ENCODE assay signal across 9 cellular contexts in the genomic region with DNA sequence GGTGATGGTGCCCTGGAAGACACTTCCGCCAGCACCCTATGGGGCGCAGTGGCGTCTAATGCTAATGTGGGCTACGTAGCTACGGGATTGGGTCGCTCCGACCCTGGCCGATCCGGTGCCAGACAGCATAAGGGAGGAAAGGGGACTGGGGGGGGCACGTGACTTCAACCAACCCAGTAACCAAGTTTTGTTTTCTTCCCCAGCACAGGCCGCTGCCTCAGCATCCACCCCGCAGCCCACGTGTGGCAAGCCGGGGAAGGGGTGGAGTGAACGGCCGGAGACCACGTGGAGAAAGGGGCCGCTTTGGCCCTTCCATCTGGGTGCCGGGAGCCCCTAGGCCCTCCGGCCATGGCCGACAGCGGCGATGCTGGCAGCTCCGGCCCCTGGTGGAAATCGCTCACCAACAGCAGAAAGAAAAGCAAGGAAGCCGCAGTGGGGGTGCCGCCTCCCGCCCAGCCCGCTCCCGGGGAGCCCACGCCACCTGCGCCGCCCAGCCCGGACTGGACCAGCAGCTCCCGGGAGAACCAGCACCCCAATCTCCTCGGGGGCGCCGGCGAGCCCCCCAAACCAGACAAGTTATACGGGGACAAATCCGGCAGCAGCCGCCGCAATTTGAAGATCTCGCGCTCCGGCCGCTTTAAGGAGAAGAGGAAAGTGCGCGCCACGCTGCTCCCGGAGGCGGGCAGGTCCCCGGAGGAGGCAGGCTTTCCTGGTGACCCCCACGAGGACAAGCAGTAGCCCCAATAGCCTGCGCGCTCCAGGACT. TPM values are rescaled to one million over a fixed set of nuclear protein-coding genes. Genes with fewer than 3 reads are reported as not detected.
A peak's percentile ranks its signal among the peaks of the same experiment; 100 is the strongest.
DNase-seq lines count a peak whose midpoint lies in the region; ATAC-seq and TF ChIP-seq lines count a peak whose summit lies in the region.
"Had no signal": no experiment of that assay in that cellular context is flagged by ENCODE, and none has a peak within 500 bp of the region (broad histone marks: within the 10 kb centered on the region; RNA-seq: fewer than 3 reads in every experiment).

No MANE protein-coding gene starts in this region.

- H3K4me3 ChIP-seq in choroid plexus epithelial cell (ENCODE audit: low read depth, low read length) (peak overlapping the region; percentile 61), lower leg skin (ENCODE audit: low read depth, poor library complexity, severe bottlenecking) (peak overlapping the region; percentile 10), suprapubic skin (peak overlapping the region; percentile 61)

- no peak for TF ChIP-seq EP300 in suprapubic skin (IDR thresholded peaks at IDR 0.05)

- H3K9me3 Mint-ChIP-seq in activated CD4-positive, alpha-beta T cell treated with anti-CD3 and anti-CD28 coated beads for 36 hours (ENCODE audit: low read depth): no peaks in the 10 kb centered on the region
- H3K9me3 Mint-ChIP-seq: activated T-cell treated with anti-CD3 and anti-CD28 coated beads, Interleukin-2, amount 50 U/mL, for 4 hours had no signal

- H3K4me3 Mint-ChIP-seq in activated CD4-positive, alpha-beta T cell treated with anti-CD3 and anti-CD28 coated beads for 36 hours: peak overlapping the region; percentile 38
- H3K4me3 Mint-ChIP-seq: activated T-cell treated with anti-CD3 and anti-CD28 coated beads, Interleukin-2, amount 50 U/mL, for 4 hours had no signal

- CTCF ChIA-PET in activated CD4-positive, alpha-beta T cell treated with anti-CD3 and anti-CD28 coated beads for 36 hours (lab: Charles Lee): interaction anchor here (0.5 to 0.6 kb wide), 3 partner anchors 299 to 388 kb away, joined by 3 read pairs; no protein-coding TSS in a partner anchor

- DNase-seq in activated CD4-positive, alpha-beta T cell treated with anti-CD3 and anti-CD28 coated beads for 36 hours: peak; percentile 13
- DNase-seq in activated CD4-positive, alpha-beta T cell treated with anti-CD3 and anti-CD28 coated beads for 1 hour: no peak
- peak; percentile 24 for DNase-seq in choroid plexus epithelial cell (ENCODE audit: low read depth)
- peak in 1 of 2 donors; percentile 84 for DNase-seq in lower leg skin (ENCODE audit: low spot score in 2 of 2)
- peak in 1 of 2 donors; percentile 60 for DNase-seq in suprapubic skin (ENCODE audit: low spot score in 2 of 2)
- no peak for DNase-seq in SKM-1 (lab: John Stamatoyannopoulos, UW; ENCODE audit: unreplicated experiment)
- no peak for DNase-seq in NCI-H2171 (lab: John Stamatoyannopoulos, UW)
- DNase-seq in NCI-H526 (lab: John Stamatoyannopoulos, UW): no peak
- DNase-seq: activated T-cell treated with anti-CD3 and anti-CD28 coated beads, Interleukin-2, amount 50 U/mL, for 4 hours had no signal

- WGBS in lower leg skin, 2 donors: 1 to 8% methylated on average over 45 to 48 of the region's 56 CpGs
- under 1% methylated on average over 19 of the region's 56 CpGs for WGBS in suprapubic skin

- TF ChIP-seq POLR2A in lower leg skin (IDR thresholded peaks at IDR 0.05) (no peak), suprapubic skin (IDR thresholded peaks at IDR 0.05) (no peak)

- H3K36me3 Mint-ChIP-seq in activated CD4-positive, alpha-beta T cell treated with anti-CD3 and anti-CD28 coated beads for 36 hours (ENCODE audit: low read depth): no peaks in the 10 kb centered on the region

- no peaks in the 10 kb centered on the region for H3K36me3 ChIP-seq in suprapubic skin

- intact Hi-C loops in activated CD4-positive, alpha-beta T cell treated with anti-CD3 and anti-CD28 coated beads for 36 hours (cut with DNase I, micrococcal nuclease): loop anchor here in 1 of 2 experiments (10.0 kb wide), 1 partner anchor 611 kb away; the partner anchor contains the start of gene TRIL
- intact Hi-C loops in lower leg skin (cut with DNase I; ENCODE audit: low total_unique reads): no loop called here

- no peak overlapping the region for H3K27ac Mint-ChIP-seq in activated CD4-positive, alpha-beta T cell treated with anti-CD3 and anti-CD28 coated beads for 36 hours

- H3K27me3 Mint-ChIP-seq in activated CD4-positive, alpha-beta T cell treated with anti-CD3 and anti-CD28 coated beads for 36 hours: peaks cover 65% of the 10 kb centered on the region

- TF ChIP-seq CTCF in choroid plexus epithelial cell (conservative IDR thresholded peaks at IDR 0.05; ENCODE audit: low read depth, low read length) (no peak), lower leg skin (IDR thresholded peaks at IDR 0.05) (no peak), suprapubic skin (IDR thresholded peaks at IDR 0.05) (no peak)

- H3K4me1 Mint-ChIP-seq in activated CD4-positive, alpha-beta T cell treated with anti-CD3 and anti-CD28 coated beads for 36 hours: peaks cover 15% of the 10 kb centered on the region

- peaks cover 82% of the 10 kb centered on the region for H3K27me3 ChIP-seq in suprapubic skin

- peak; percentile 19 for ATAC-seq in activated CD4-positive, alpha-beta T cell treated with anti-CD3 and anti-CD28 coated beads for 36 hours

- no peak overlapping the region for H3K27ac ChIP-seq in suprapubic skin

- no peaks in the 10 kb centered on the region for H3K9me3 ChIP-seq in suprapubic skin

- peaks cover 43% of the 10 kb centered on the region for H3K4me1 ChIP-seq in suprapubic skin

- POLR2A ChIA-PET in activated CD4-positive, alpha-beta T cell treated with anti-CD3 and anti-CD28 coated beads for 36 hours (lab: Charles Lee): no interaction called here

RNA-seq across cellular contexts. Expression of gene PRR15, which starts 2.5 kb away (rescaled TPM):
- not detected for total RNA-seq in activated CD4-positive, alpha-beta T cell treated with anti-CD3 and anti-CD28 coated beads for 36 hours
- total RNA-seq in lower leg skin (under 1 TPM in 3 of 4 donors, not detected in 1; 0.15 to 0.67 (median 0.58) TPM), suprapubic skin (under 1 TPM in 3 of 4 donors, not detected in 1; 0.47 to 0.64 (median 0.47) TPM)

Comparison
In these comparisons a context has a peak if more than half of its experiments do, and no peak if none do; other contexts are left out.
1. DNase-seq: peak in activated CD4-positive, alpha-beta T cell treated with anti-CD3 and anti-CD28 coated beads for 36 hours (single experiment) and choroid plexus epithelial cell (single experiment); none in activated CD4-positive, alpha-beta T cell treated with anti-CD3 and anti-CD28 coated beads for 1 hour (single experiment), SKM-1 (single experiment), NCI-H2171 (single experiment) and NCI-H526 (0 of 2).
2. H3K4me3 ChIP-seq: peak in every context shown above with its lines; median percentile 61 in choroid plexus epithelial cell; 61 in suprapubic skin; 10 in lower leg skin.